12 cellular contexts compared by ENCODE assay signal in the genomic region with DNA sequence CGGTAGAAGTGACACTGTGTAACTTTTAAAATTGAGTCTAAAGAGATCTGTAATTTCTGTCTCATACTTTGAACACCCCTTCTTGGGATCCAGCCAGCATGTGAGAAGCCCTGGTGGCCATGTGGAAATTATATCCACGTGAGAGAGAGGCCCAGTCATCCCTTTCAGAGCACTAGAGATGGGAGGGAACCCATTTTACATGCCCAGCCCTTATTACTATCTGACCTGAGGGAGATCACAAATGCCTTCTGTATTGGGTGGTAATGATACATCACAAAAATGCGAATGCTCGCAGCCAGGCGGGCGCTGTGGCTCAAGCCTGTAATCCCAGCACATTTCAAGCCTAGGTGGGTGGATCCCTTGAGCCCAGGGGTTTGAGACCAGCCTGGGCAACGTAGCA. TPM values are rescaled to one million over a fixed set of nuclear protein-coding genes. Genes with fewer than 3 reads are reported as not detected.
DNase-seq lines count a peak whose midpoint lies in the region; ATAC-seq and TF ChIP-seq lines count a peak whose summit lies in the region.
"Had no signal": no experiment of that assay in that cellular context is flagged by ENCODE, and none has a peak within 500 bp of the region (broad histone marks: within the 10 kb centered on the region; RNA-seq: fewer than 3 reads in every experiment).

No MANE protein-coding gene starts in this region.

- peaks cover 2% of the 10 kb centered on the region for H3K79me1 ChIP-seq in mesendoderm (ENCODE audit: low read length)

- BruUV-seq in A673 (replicated peaks; lab: Mats Ljungman, UMichigan), result no TSS peak

- H3K56ac ChIP-seq in mesendoderm (ENCODE audit: low read length), result no peak overlapping the region

- no peaks in the 10 kb centered on the region for H3K36me3 Mint-ChIP-seq in activated CD8-positive, alpha-beta T cell treated with anti-CD3 and anti-CD28 coated beads, Interleukin-2, amount 10 ng/mL, durations not matched to agents 7 days and 5 days (ENCODE audit: low read depth)

- no peak for ATAC-seq in activated CD8-positive, alpha-beta T cell treated with anti-CD3 and anti-CD28 coated beads, Interleukin-2, amount 10 ng/mL, durations not matched to agents 7 days and 5 days
- no peak for ATAC-seq in HG03521 (IDR thresholded peaks at IDR 0.05; ENCODE audit: unreplicated experiment)
- ATAC-seq: activated CD4-positive, alpha-beta T cell treated with anti-CD3 and anti-CD28 coated beads for 36 hours; naive thymus-derived CD8-positive, alpha-beta T cell had no signal

- no peak overlapping the region for H3K23ac ChIP-seq in mesendoderm (ENCODE audit: low read length)

- no peak for TF ChIP-seq CTCF in A673 (conservative IDR thresholded peaks at IDR 0.05; ENCODE audit: low read depth, low read length)
- TF ChIP-seq CTCF in cardiac fibroblast (IDR thresholded peaks at IDR 0.05; ENCODE audit: low read depth, low read length), result no peak

- H3K27me3 ChIP-seq in A673 (replicated peaks; ENCODE audit: insufficient read depth, low read depth, low read length, poor library complexity) (no peaks in the 10 kb centered on the region), HUES48 (ENCODE audit: control insufficient read depth, insufficient read depth, low read length) (no peaks in the 10 kb centered on the region), mesendoderm (ENCODE audit: insufficient read depth, low read length, poor library complexity) (no peaks in the 10 kb centered on the region)

- intact Hi-C loops in A673 (cut with micrococcal nuclease; ENCODE audit: unreplicated experiment), result loop anchor here (5.0 kb wide), 1 partner anchor 47 kb away; no protein-coding TSS in a partner anchor

- POLR2A ChIA-PET in A673 (lab: Charles Lee; ENCODE audit: low non-redundant PET), result no interaction called here
- POLR2A ChIA-PET in activated CD8-positive, alpha-beta T cell treated with anti-CD3 and anti-CD28 coated beads, Interleukin-2, amount 10 ng/mL, durations not matched to agents 7 days and 5 days (lab: Charles Lee), result no interaction called here

- H3K4me3 ChIP-seq in A673 (ENCODE audit: low read depth, low read length, poor library complexity, severe bottlenecking) (no peak overlapping the region), HUES48 (ENCODE audit: low read depth, low read length) (no peak overlapping the region), cardiac fibroblast (replicated peaks in 1 of 2; ENCODE audit: low read depth in 2 of 2, low read length in 2 of 2) (no peak overlapping the region), mesendoderm (ENCODE audit: low read length) (no peak overlapping the region)

- no peaks in the 10 kb centered on the region for H3K36me3 ChIP-seq in A673 (ENCODE audit: insufficient read depth, low read length, poor library complexity, severe bottlenecking)
- H3K36me3 ChIP-seq in HUES48 (ENCODE audit: control insufficient read depth, insufficient read depth, low read length), result no peaks in the 10 kb centered on the region
- H3K36me3 ChIP-seq in mesendoderm (ENCODE audit: control insufficient read depth, insufficient read depth, low read length), result no peaks in the 10 kb centered on the region

- H3K27ac Mint-ChIP-seq in activated CD8-positive, alpha-beta T cell treated with anti-CD3 and anti-CD28 coated beads, Interleukin-2, amount 10 ng/mL, durations not matched to agents 7 days and 5 days, result no peak overlapping the region
- H3K27ac Mint-ChIP-seq: activated CD4-positive, alpha-beta T cell treated with anti-CD3 and anti-CD28 coated beads for 36 hours had no signal

- peaks cover 5% of the 10 kb centered on the region for H3K4me1 Mint-ChIP-seq in activated CD8-positive, alpha-beta T cell treated with anti-CD3 and anti-CD28 coated beads, Interleukin-2, amount 10 ng/mL, durations not matched to agents 7 days and 5 days (ENCODE audit: low read depth)

- H2BK120ac ChIP-seq in mesendoderm (ENCODE audit: low read depth, low read length), result no peak overlapping the region

- H3K27ac ChIP-seq in A673 (ENCODE audit: low read depth, low read length, poor library complexity, severe bottlenecking), result no peak overlapping the region
- peak overlapping the region; percentile 42 for H3K27ac ChIP-seq in HUES48 (ENCODE audit: low read depth, low read length)
- H3K27ac ChIP-seq in mesendoderm (ENCODE audit: low read depth, low read length), result no peak overlapping the region

- no peaks in the 10 kb centered on the region for H3K9me3 ChIP-seq in A673 (ENCODE audit: low read depth, low read length, poor library complexity, severe bottlenecking)
- H3K9me3 ChIP-seq in HUES48 (ENCODE audit: control insufficient read depth, insufficient read depth, low read length), result no peaks in the 10 kb centered on the region

- H4K5ac ChIP-seq in mesendoderm (ENCODE audit: low read length), result no peak overlapping the region

- no peak overlapping the region for H2AK5ac ChIP-seq in mesendoderm (ENCODE audit: low read length)

- no peak overlapping the region for H3K18ac ChIP-seq in mesendoderm (ENCODE audit: low read length)

- H3K4me3 Mint-ChIP-seq in activated CD8-positive, alpha-beta T cell treated with anti-CD3 and anti-CD28 coated beads, Interleukin-2, amount 10 ng/mL, durations not matched to agents 7 days and 5 days, result no peak overlapping the region
- H3K4me3 Mint-ChIP-seq: activated CD4-positive, alpha-beta T cell treated with anti-CD3 and anti-CD28 coated beads for 36 hours; CD8-positive, alpha-beta memory T cell; central memory CD8-positive, alpha-beta T cell; naive thymus-derived CD8-positive, alpha-beta T cell had no signal

- CTCF ChIA-PET in A673 (lab: Charles Lee), result no interaction called here
- CTCF ChIA-PET in activated CD8-positive, alpha-beta T cell treated with anti-CD3 and anti-CD28 coated beads, Interleukin-2, amount 10 ng/mL, durations not matched to agents 7 days and 5 days (lab: Charles Lee), result no interaction called here

- no peak overlapping the region for H4K8ac ChIP-seq in mesendoderm (ENCODE audit: low read depth, low read length)

- no peaks in the 10 kb centered on the region for H3K27me3 Mint-ChIP-seq in activated CD8-positive, alpha-beta T cell treated with anti-CD3 and anti-CD28 coated beads, Interleukin-2, amount 10 ng/mL, durations not matched to agents 7 days and 5 days (ENCODE audit: low read depth)
- H3K27me3 Mint-ChIP-seq: activated CD4-positive, alpha-beta T cell treated with anti-CD3 and anti-CD28 coated beads for 36 hours; CD8-positive, alpha-beta memory T cell; central memory CD8-positive, alpha-beta T cell; naive thymus-derived CD8-positive, alpha-beta T cell had no signal

- no peak overlapping the region for H2BK15ac ChIP-seq in mesendoderm (replicated peaks; ENCODE audit: low read depth)

- H3K79me2 ChIP-seq in mesendoderm (ENCODE audit: control insufficient read depth, insufficient read depth, low read length), result peaks cover 1% of the 10 kb centered on the region

- H3K9ac ChIP-seq in HUES48 (ENCODE audit: low read depth, low read length) (no peak overlapping the region), mesendoderm (ENCODE audit: low read length) (no peak overlapping the region)

- WGBS in mesendoderm (ENCODE audit: extremely low coverage, insufficient coverage, low lambda C conversion rate), result no CpG with 5 or more reads among the region's 7 CpGs

- no peak overlapping the region for H3K4me2 ChIP-seq in mesendoderm (ENCODE audit: low read length)

- H3K4me1 ChIP-seq in A673 (ENCODE audit: insufficient read depth, low read length, poor library complexity, severe bottlenecking) (peaks cover 33% of the 10 kb centered on the region), HUES48 (ENCODE audit: control insufficient read depth, insufficient read depth, low read length) (peaks cover 42% of the 10 kb centered on the region), mesendoderm (ENCODE audit: control insufficient read depth, low read depth, low read length) (peaks cover 5% of the 10 kb centered on the region)

- H3K4ac ChIP-seq in mesendoderm (ENCODE audit: low read depth, low read length), result peak overlapping the region; percentile 49

- no peaks in the 10 kb centered on the region for H3K9me3 Mint-ChIP-seq in activated CD8-positive, alpha-beta T cell treated with anti-CD3 and anti-CD28 coated beads, Interleukin-2, amount 10 ng/mL, durations not matched to agents 7 days and 5 days (ENCODE audit: insufficient read depth)
- H3K9me3 Mint-ChIP-seq: CD8-positive, alpha-beta memory T cell; central memory CD8-positive, alpha-beta T cell; naive thymus-derived CD8-positive, alpha-beta T cell had no signal

- DNase-seq in A673 (ENCODE audit: low spot score) (peak; percentile 17), cardiac fibroblast (ENCODE audit: low read depth in 2 of 2) (peak; percentile 77 to 94), mesendoderm (no peak)
- DNase-seq in activated CD8-positive, alpha-beta memory T cell treated with anti-CD3 and anti-CD28 coated beads for 24 hours, result no peak
- DNase-seq in activated CD8-positive, alpha-beta T cell treated with anti-CD3 and anti-CD28 coated beads, Interleukin-2, amount 10 ng/mL, durations not matched to agents 7 days and 5 days, result no peak
- DNase-seq in activated CD4-positive, alpha-beta T cell treated with anti-CD3 and anti-CD28 coated beads for 1 hour, result no peak
- DNase-seq: activated CD4-positive, alpha-beta T cell treated with anti-CD3 and anti-CD28 coated beads for 36 hours; CD8-positive, alpha-beta memory T cell; naive thymus-derived CD8-positive, alpha-beta T cell had no signal

- no peak overlapping the region for H2BK5ac ChIP-seq in mesendoderm (ENCODE audit: low read length)

RNA-seq across cellular contexts. Expression of a gene that starts 27.3 kb away (rescaled TPM):
- total RNA-seq in A673 (2021), result 16.3 and 21.1 TPM in 2 replicates
- 20.1 TPM for polyA plus RNA-seq in mesendoderm (2013, experiment 1 of 2)
- polyA plus RNA-seq in mesendoderm (2013, experiment 2 of 2), result 19.9 TPM
- total RNA-seq in activated CD8-positive, alpha-beta T cell treated with anti-CD3 and anti-CD28 coated beads, Interleukin-2, amount 10 ng/mL, durations not matched to agents 7 days and 5 days, result 10 to 100 TPM; 28.6 to 28.7 TPM

Comparison
In these comparisons a context has a peak if more than half of its experiments do, and no peak if none do; other contexts are left out.
1. DNase-seq: peak in A673 (single experiment) and cardiac fibroblast (2 of 2); none in mesendoderm (single experiment), activated CD8-positive, alpha-beta memory T cell treated with anti-CD3 and anti-CD28 coated beads for 24 hours (single experiment), activated CD8-positive, alpha-beta T cell treated with anti-CD3 and anti-CD28 coated beads, Interleukin-2, amount 10 ng/mL, durations not matched to agents 7 days and 5 days (single experiment) and activated CD4-positive, alpha-beta T cell treated with anti-CD3 and anti-CD28 coated beads for 1 hour (single experiment).